ENCODE assay signal across 1 cellular context in the genomic region with DNA sequence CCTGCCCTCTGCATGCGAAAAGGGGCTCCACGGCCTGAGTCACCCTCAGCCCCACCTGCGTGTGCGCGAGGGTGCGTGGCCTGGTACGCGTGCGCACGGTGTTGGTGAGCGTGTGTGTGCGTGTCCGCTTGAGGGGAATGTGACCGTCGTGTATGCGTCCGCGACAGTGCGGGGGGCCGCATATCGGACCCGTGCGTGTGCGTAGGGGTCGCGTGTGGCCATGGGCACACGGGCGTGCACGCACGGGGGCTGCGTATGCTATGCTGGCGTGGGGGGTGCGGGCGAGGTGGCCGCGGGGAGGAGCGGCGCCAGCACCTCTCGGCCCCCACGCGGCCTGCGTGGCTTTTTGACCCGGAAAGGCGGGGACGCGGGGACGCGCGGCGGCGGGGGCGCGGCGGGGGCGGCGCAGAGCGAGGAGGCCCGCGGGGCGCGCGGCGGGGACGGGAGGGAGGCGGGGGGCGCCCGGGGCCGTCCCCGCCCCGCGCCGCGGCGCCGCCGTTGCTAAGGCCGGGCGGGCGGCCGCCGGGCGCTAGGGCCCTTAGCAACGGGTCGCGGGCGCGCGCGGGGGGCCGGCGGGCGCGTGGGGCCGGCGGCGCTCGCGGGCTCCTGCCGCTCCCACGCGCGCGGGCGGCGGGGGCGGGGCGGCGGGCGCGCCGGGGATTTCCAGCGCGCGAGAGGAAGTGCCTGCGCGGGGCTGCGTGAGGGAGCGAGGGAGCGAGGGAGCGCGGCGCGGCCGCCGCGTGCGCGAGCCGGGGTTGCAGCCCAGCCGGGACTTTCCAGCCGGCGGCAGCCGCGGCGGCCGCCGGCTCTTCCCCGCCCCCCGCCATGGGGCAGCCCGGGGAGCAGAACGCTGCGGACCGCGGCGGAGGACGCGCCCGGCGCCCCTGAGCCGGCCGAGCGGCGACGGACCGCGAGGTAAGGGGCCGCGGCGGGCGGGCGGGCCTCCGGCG.
A peak's percentile ranks its signal among the peaks of the same experiment; 100 is the strongest.
TF ChIP-seq lines count a peak whose summit lies in the region.

A gene with protein sequence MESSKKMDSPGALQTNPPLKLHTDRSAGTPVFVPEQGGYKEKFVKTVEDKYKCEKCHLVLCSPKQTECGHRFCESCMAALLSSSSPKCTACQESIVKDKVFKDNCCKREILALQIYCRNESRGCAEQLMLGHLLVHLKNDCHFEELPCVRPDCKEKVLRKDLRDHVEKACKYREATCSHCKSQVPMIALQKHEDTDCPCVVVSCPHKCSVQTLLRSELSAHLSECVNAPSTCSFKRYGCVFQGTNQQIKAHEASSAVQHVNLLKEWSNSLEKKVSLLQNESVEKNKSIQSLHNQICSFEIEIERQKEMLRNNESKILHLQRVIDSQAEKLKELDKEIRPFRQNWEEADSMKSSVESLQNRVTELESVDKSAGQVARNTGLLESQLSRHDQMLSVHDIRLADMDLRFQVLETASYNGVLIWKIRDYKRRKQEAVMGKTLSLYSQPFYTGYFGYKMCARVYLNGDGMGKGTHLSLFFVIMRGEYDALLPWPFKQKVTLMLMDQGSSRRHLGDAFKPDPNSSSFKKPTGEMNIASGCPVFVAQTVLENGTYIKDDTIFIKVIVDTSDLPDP (plus strand): TSS at position 689 of the 950 bp plus-strand sequence. CDS start 92,753 bp downstream, outside the sequence.

TF ChIP-seq in HEK293, 187 proteins besides CTCF, POLR2A, EP300 and RAD21 (continued from another document and continues in another):
- TF ChIP-seq ZNF423 (tag by site-specific recombination; IDR thresholded peaks at IDR 0.05) (0 out of 2 replicates have a peak, but pooled peaks have one; percentile 2), ZNF76 (tag by site-specific recombination; IDR thresholded peaks at IDR 0.05; ENCODE audit: borderline replicate concordance, low read depth) (no peak), ZNF600 (tag by site-specific recombination; IDR thresholded peaks at IDR 0.05) (peak; percentile 45; the same call in 1 of the 2 replicates), ZEB2 (tag by site-specific recombination; IDR thresholded peaks at IDR 0.05) (no peak), ZBTB48 (tag by site-specific recombination; IDR thresholded peaks at IDR 0.05) (0 out of 2 replicates have a peak, but pooled peaks have one; percentile 68), KLF8 (tag by site-specific recombination; IDR thresholded peaks at IDR 0.05) (0 out of 2 replicates have a peak, but pooled peaks have one; percentile 25), ZNF548 (tag by site-specific recombination; IDR thresholded peaks at IDR 0.05) (no peak), ZNF169 (tag by site-specific recombination; IDR thresholded peaks at IDR 0.05) (no peak), ZNF202 (tag by site-specific recombination; IDR thresholded peaks at IDR 0.05; ENCODE audit: borderline replicate concordance) (0 out of 2 replicates have a peak, but pooled peaks have one; percentile 50), ZBTB20 (tag by site-specific recombination; IDR thresholded peaks at IDR 0.05) (peak; percentile 91), SCRT1 (tag by site-specific recombination; IDR thresholded peaks at IDR 0.05; ENCODE audit: borderline replicate concordance) (no peak), ZBTB1 (tag by site-specific recombination; IDR thresholded peaks at IDR 0.05) (no peak), ZNF777 (tag by site-specific recombination; IDR thresholded peaks at IDR 0.05; ENCODE audit: borderline replicate concordance) (peak; percentile 68; the same call in 1 of the 2 replicates), ZFHX2 (tag by site-specific recombination; conservative IDR thresholded peaks at IDR 0.05) (peak; percentile 83), ZBTB8A (tag by site-specific recombination; IDR thresholded peaks at IDR 0.05) (peak; percentile 73), ZNF558 (tag by site-specific recombination; IDR thresholded peaks at IDR 0.05) (no peak), ZNF416 (tag by site-specific recombination; IDR thresholded peaks at IDR 0.05) (no peak), ZFP69B (tag by site-specific recombination; IDR thresholded peaks at IDR 0.05) (no peak), MYNN (tag by site-specific recombination; IDR thresholded peaks at IDR 0.05; ENCODE audit: borderline replicate concordance) (0 out of 2 replicates have a peak, but pooled peaks have one; percentile 18), ZNF629 (tag by site-specific recombination; IDR thresholded peaks at IDR 0.05) (no peak), EGR2 (tag by site-specific recombination; IDR thresholded peaks at IDR 0.05; ENCODE audit: low read depth) (peak; percentile 32; the same call in 1 of the 2 replicates), ZNF132 (tag by site-specific recombination; IDR thresholded peaks at IDR 0.05; ENCODE audit: borderline replicate concordance) (no peak), ZNF114 (tag by site-specific recombination; IDR thresholded peaks at IDR 0.05) (no peak), ZNF571 (tag by site-specific recombination; IDR thresholded peaks at IDR 0.05) (no peak), ZNF2 (tag by site-specific recombination; IDR thresholded peaks at IDR 0.05) (peak; percentile 85; the same call in 1 of the 2 replicates), ZNF223 (tag by site-specific recombination; IDR thresholded peaks at IDR 0.05) (peak; percentile 76; the same call in 1 of the 2 replicates), ZNF391 (tag by site-specific recombination; IDR thresholded peaks at IDR 0.05; ENCODE audit: borderline replicate concordance, low read depth) (no peak), ZNF626 (tag by site-specific recombination; IDR thresholded peaks at IDR 0.05) (no peak), ZNF16 (tag by site-specific recombination; IDR thresholded peaks at IDR 0.05; ENCODE audit: low read depth) (no peak)
- TF ChIP-seq, protein P1, sequence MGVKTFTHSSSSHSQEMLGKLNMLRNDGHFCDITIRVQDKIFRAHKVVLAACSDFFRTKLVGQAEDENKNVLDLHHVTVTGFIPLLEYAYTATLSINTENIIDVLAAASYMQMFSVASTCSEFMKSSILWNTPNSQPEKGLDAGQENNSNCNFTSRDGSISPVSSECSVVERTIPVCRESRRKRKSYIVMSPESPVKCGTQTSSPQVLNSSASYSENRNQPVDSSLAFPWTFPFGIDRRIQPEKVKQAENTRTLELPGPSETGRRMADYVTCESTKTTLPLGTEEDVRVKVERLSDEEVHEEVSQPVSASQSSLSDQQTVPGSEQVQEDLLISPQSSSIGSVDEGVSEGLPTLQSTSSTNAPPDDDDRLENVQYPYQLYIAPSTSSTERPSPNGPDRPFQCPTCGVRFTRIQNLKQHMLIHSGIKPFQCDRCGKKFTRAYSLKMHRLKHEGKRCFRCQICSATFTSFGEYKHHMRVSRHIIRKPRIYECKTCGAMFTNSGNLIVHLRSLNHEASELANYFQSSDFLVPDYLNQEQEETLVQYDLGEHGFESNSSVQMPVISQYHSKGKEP (tag by site-specific recombination; IDR thresholded peaks at IDR 0.05): no peak
- TF ChIP-seq, protein P2, sequence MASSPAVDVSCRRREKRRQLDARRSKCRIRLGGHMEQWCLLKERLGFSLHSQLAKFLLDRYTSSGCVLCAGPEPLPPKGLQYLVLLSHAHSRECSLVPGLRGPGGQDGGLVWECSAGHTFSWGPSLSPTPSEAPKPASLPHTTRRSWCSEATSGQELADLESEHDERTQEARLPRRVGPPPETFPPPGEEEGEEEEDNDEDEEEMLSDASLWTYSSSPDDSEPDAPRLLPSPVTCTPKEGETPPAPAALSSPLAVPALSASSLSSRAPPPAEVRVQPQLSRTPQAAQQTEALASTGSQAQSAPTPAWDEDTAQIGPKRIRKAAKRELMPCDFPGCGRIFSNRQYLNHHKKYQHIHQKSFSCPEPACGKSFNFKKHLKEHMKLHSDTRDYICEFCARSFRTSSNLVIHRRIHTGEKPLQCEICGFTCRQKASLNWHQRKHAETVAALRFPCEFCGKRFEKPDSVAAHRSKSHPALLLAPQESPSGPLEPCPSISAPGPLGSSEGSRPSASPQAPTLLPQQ (tag by site-specific recombination; IDR thresholded peaks at IDR 0.05): no peak
- TF ChIP-seq, protein P3, sequence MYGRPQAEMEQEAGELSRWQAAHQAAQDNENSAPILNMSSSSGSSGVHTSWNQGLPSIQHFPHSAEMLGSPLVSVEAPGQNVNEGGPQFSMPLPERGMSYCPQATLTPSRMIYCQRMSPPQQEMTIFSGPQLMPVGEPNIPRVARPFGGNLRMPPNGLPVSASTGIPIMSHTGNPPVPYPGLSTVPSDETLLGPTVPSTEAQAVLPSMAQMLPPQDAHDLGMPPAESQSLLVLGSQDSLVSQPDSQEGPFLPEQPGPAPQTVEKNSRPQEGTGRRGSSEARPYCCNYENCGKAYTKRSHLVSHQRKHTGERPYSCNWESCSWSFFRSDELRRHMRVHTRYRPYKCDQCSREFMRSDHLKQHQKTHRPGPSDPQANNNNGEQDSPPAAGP (tag by site-specific recombination; IDR thresholded peaks at IDR 0.05): peak; percentile 35; the same call in 1 of the 2 replicates
- TF ChIP-seq, protein P4, sequence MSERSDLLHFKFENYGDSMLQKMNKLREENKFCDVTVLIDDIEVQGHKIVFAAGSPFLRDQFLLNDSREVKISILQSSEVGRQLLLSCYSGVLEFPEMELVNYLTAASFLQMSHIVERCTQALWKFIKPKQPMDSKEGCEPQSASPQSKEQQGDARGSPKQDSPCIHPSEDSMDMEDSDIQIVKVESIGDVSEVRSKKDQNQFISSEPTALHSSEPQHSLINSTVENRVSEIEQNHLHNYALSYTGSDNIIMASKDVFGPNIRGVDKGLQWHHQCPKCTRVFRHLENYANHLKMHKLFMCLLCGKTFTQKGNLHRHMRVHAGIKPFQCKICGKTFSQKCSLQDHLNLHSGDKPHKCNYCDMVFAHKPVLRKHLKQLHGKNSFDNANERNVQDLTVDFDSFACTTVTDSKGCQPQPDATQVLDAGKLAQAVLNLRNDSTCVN (tag by site-specific recombination; optimal IDR thresholded peaks at IDR 0.05): peak; percentile 53
- TF ChIP-seq, protein P5, sequence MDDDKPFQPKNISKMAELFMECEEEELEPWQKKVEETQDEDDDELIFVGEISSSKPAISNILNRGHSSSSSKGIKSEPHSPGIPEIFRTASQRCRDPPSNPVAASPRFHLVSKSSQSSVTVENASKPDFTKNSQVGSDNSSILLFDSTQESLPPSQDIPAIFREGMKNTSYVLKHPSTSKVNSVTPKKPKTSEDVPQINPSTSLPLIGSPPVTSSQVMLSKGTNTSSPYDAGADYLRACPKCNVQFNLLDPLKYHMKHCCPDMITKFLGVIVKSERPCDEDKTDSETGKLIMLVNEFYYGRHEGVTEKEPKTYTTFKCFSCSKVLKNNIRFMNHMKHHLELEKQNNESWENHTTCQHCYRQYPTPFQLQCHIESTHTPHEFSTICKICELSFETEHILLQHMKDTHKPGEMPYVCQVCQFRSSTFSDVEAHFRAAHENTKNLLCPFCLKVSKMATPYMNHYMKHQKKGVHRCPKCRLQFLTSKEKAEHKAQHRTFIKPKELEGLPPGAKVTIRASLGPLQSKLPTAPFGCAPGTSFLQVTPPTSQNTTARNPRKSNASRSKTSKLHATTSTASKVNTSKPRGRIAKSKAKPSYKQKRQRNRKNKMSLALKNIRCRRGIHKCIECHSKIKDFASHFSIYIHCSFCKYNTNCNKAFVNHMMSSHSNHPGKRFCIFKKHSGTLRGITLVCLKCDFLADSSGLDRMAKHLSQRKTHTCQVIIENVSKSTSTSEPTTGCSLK (tag by site-specific recombination; IDR thresholded peaks at IDR 0.05): no peak
- TF ChIP-seq, protein P6, sequence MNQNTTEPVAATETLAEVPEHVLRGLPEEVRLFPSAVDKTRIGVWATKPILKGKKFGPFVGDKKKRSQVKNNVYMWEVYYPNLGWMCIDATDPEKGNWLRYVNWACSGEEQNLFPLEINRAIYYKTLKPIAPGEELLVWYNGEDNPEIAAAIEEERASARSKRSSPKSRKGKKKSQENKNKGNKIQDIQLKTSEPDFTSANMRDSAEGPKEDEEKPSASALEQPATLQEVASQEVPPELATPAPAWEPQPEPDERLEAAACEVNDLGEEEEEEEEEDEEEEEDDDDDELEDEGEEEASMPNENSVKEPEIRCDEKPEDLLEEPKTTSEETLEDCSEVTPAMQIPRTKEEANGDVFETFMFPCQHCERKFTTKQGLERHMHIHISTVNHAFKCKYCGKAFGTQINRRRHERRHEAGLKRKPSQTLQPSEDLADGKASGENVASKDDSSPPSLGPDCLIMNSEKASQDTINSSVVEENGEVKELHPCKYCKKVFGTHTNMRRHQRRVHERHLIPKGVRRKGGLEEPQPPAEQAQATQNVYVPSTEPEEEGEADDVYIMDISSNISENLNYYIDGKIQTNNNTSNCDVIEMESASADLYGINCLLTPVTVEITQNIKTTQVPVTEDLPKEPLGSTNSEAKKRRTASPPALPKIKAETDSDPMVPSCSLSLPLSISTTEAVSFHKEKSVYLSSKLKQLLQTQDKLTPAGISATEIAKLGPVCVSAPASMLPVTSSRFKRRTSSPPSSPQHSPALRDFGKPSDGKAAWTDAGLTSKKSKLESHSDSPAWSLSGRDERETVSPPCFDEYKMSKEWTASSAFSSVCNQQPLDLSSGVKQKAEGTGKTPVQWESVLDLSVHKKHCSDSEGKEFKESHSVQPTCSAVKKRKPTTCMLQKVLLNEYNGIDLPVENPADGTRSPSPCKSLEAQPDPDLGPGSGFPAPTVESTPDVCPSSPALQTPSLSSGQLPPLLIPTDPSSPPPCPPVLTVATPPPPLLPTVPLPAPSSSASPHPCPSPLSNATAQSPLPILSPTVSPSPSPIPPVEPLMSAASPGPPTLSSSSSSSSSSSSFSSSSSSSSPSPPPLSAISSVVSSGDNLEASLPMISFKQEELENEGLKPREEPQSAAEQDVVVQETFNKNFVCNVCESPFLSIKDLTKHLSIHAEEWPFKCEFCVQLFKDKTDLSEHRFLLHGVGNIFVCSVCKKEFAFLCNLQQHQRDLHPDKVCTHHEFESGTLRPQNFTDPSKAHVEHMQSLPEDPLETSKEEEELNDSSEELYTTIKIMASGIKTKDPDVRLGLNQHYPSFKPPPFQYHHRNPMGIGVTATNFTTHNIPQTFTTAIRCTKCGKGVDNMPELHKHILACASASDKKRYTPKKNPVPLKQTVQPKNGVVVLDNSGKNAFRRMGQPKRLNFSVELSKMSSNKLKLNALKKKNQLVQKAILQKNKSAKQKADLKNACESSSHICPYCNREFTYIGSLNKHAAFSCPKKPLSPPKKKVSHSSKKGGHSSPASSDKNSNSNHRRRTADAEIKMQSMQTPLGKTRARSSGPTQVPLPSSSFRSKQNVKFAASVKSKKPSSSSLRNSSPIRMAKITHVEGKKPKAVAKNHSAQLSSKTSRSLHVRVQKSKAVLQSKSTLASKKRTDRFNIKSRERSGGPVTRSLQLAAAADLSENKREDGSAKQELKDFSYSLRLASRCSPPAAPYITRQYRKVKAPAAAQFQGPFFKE (tag by site-specific recombination; IDR thresholded peaks at IDR 0.05; ENCODE audit: borderline replicate concordance): peak; percentile 58; the same call in 1 of the 2 replicates
- TF ChIP-seq, protein P7, sequence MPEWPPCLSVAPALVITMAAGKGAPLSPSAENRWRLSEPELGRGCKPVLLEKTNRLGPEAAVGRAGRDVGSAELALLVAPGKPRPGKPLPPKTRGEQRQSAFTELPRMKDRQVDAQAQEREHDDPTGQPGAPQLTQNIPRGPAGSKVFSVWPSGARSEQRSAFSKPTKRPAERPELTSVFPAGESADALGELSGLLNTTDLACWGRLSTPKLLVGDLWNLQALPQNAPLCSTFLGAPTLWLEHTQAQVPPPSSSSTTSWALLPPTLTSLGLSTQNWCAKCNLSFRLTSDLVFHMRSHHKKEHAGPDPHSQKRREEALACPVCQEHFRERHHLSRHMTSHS (tag by site-specific recombination; IDR thresholded peaks at IDR 0.05): peak; percentile 6; the same call in 1 of the 2 replicates
